ENCODE assay signal across 8 cellular contexts in genomic region chr2:218648473-218649100, GRCh38. TPM values are rescaled to one million over a fixed set of nuclear protein-coding genes. Genes with fewer than 3 reads are reported as not detected.
DNase-seq lines count a peak whose midpoint lies in the region; ATAC-seq and TF ChIP-seq lines count a peak whose summit lies in the region.

No MANE protein-coding gene starts in this region.

- no peak overlapping the region for H3K4me3 Mint-ChIP-seq in CD8-positive, alpha-beta memory T cell
- no peak overlapping the region for H3K4me3 Mint-ChIP-seq in GM23338
- no peak overlapping the region for H3K4me3 Mint-ChIP-seq in naive thymus-derived CD8-positive, alpha-beta T cell

- POLR2A ChIA-PET in CD8-positive, alpha-beta memory T cell (lab: Charles Lee), result interaction anchor here (0.6 kb wide), 1 partner anchor 1423 kb away, joined by 3 read pairs; no protein-coding TSS in a partner anchor
- POLR2A ChIA-PET in naive thymus-derived CD8-positive, alpha-beta T cell (lab: Charles Lee), result interaction anchor here (0.6 to 1.4 kb wide), 2 partner anchors 10 to 80 kb away, joined by 4 read pairs; partner anchors contain the start of genes BCS1L, USP37 and ZNF142

- TF ChIP-seq POLR2A in upper lobe of left lung (IDR thresholded peaks at IDR 0.05), result no peak

- no peak overlapping the region for H2AFZ ChIP-seq in GM23338

- H3K4me3 ChIP-seq in CD8-positive, alpha-beta memory T cell (ENCODE audit: low read length), result no peak overlapping the region
- H3K4me3 ChIP-seq in GM23338, result no peak overlapping the region
- H3K4me3 ChIP-seq in upper lobe of left lung, result no peak overlapping the region

- H4K20me1 ChIP-seq in GM23338 (replicated peaks; ENCODE audit: insufficient read depth), result peaks cover 20% of the 10 kb centered on the region

- no peak overlapping the region for H3K27ac ChIP-seq in CD8-positive, alpha-beta memory T cell (ENCODE audit: low read depth, low read length)
- no peak overlapping the region for H3K27ac ChIP-seq in GM23338 (ENCODE audit: low read depth)
- no peak overlapping the region for H3K27ac ChIP-seq in upper lobe of left lung

- TF ChIP-seq CTCF in GM23338 (conservative IDR thresholded peaks at IDR 0.05; ENCODE audit: low read depth in 2 of 2) (peak; percentile 86 to 92), upper lobe of left lung (IDR thresholded peaks at IDR 0.05) (peak; percentile 63 to 78 (median 70))

- H3K79me2 ChIP-seq in GM23338 (replicated peaks; ENCODE audit: insufficient read depth), result 0 out of 2 replicates have a peak, but pooled peaks cover 7% of the 10 kb centered on the region

- H3K9me3 Mint-ChIP-seq in CD8-positive, alpha-beta memory T cell, result no peaks in the 10 kb centered on the region
- no peaks in the 10 kb centered on the region for H3K9me3 Mint-ChIP-seq in GM23338
- no peaks in the 10 kb centered on the region for H3K9me3 Mint-ChIP-seq in naive thymus-derived CD8-positive, alpha-beta T cell

- no peaks in the 10 kb centered on the region for H3K4me1 ChIP-seq in CD8-positive, alpha-beta memory T cell (ENCODE audit: insufficient read depth, low read length)
- no peaks in the 10 kb centered on the region for H3K4me1 ChIP-seq in GM23338 (ENCODE audit: insufficient read depth)
- no peaks in the 10 kb centered on the region for H3K4me1 ChIP-seq in upper lobe of left lung

- CTCF ChIA-PET in CD8-positive, alpha-beta memory T cell (lab: Charles Lee), result interaction anchor here (0.6 to 5.8 kb wide), 6 partner anchors 10 to 347 kb away, joined by 3 to 40 read pairs (median 3); partner anchors contain the start of genes BCS1L and ZNF142

- H3K4me1 Mint-ChIP-seq in CD8-positive, alpha-beta memory T cell, result peaks cover 9 to 18% (median 13%) of the 10 kb centered on the region in 3 donors
- H3K4me1 Mint-ChIP-seq in GM23338, result no peaks in the 10 kb centered on the region
- peaks cover 3 to 20% (median 13%) of the 10 kb centered on the region in 4 donors for H3K4me1 Mint-ChIP-seq in naive thymus-derived CD8-positive, alpha-beta T cell

- no peaks in the 10 kb centered on the region for H3F3A ChIP-seq in GM23338 (replicated peaks; ENCODE audit: low read depth)

- H3K27me3 Mint-ChIP-seq in CD8-positive, alpha-beta memory T cell, result peaks cover 0 to 2% of the 10 kb centered on the region in 2 donors
- H3K27me3 Mint-ChIP-seq in GM23338 (ENCODE audit: insufficient read depth, low read depth, poor library complexity), result peaks cover 3% of the 10 kb centered on the region
- no peaks in the 10 kb centered on the region for H3K27me3 Mint-ChIP-seq in naive thymus-derived CD8-positive, alpha-beta T cell

- 78% methylated on average over 13 to 14 of the region's 14 CpGs for WGBS in upper lobe of left lung, 2 donors

- H3K4me2 ChIP-seq in GM23338, result no peak overlapping the region

- H3K9me3 ChIP-seq in CD8-positive, alpha-beta memory T cell (ENCODE audit: low read length), result no peaks in the 10 kb centered on the region
- no peaks in the 10 kb centered on the region for H3K9me3 ChIP-seq in upper lobe of left lung

- TF ChIP-seq EP300 in upper lobe of left lung (IDR thresholded peaks at IDR 0.05), result no peak

- peak in 4 of 5 donors; percentile 16 to 61 (median 32) for DNase-seq in CD8-positive, alpha-beta memory T cell
- DNase-seq in GM23338 (ENCODE audit: low spot score) (peak; percentile 76), NCI-H748 treated with DMSO at 0.1 percent for 48 hours (lab: John Stamatoyannopoulos, UW) (peak; percentile 42), upper lobe of left lung (peak; percentile 30 to 38)
- peak; percentile 57 for DNase-seq in activated CD8-positive, alpha-beta memory T cell treated with anti-CD3 and anti-CD28 coated beads, Interleukin-2, amount 50 U/mL, for 4 hours
- peak in 9 of 10 donors; percentile 21 to 77 (median 44) for DNase-seq in naive thymus-derived CD8-positive, alpha-beta T cell

- ATAC-seq in GM23338 (peak; percentile 93), esophagus mucosa (peak; percentile 59), upper lobe of left lung (ENCODE audit: low FRiP score in 2 of 2) (peak; percentile 72 to 79), HG02970 (IDR thresholded peaks at IDR 0.05; ENCODE audit: low FRiP score, unreplicated experiment) (no peak)
- peak; percentile 83 to 89 for ATAC-seq in naive thymus-derived CD8-positive, alpha-beta T cell

- no peaks in the 10 kb centered on the region for H3K27me3 ChIP-seq in CD8-positive, alpha-beta memory T cell (ENCODE audit: insufficient read depth, low read length, poor library complexity, severe bottlenecking)
- no peaks in the 10 kb centered on the region for H3K27me3 ChIP-seq in GM23338 (ENCODE audit: insufficient read depth)
- H3K27me3 ChIP-seq in upper lobe of left lung, result no peaks in the 10 kb centered on the region

- peaks cover 5 to 93% (median 20%) of the 10 kb centered on the region in 3 donors for H3K36me3 Mint-ChIP-seq in CD8-positive, alpha-beta memory T cell
- peaks cover 80% of the 10 kb centered on the region for H3K36me3 Mint-ChIP-seq in GM23338 (ENCODE audit: low read depth)
- H3K36me3 Mint-ChIP-seq in naive thymus-derived CD8-positive, alpha-beta T cell, result peaks cover 4 to 90% (median 19%) of the 10 kb centered on the region in 3 donors

- H3K9me2 ChIP-seq in GM23338 (ENCODE audit: insufficient read depth), result no peaks in the 10 kb centered on the region

- peaks cover 71% of the 10 kb centered on the region for H3K36me3 ChIP-seq in CD8-positive, alpha-beta memory T cell (ENCODE audit: insufficient read depth, low read length)
- H3K36me3 ChIP-seq in GM23338 (ENCODE audit: insufficient read depth) (peaks cover 56% of the 10 kb centered on the region), upper lobe of left lung (peaks cover 39 to 99% (median 75%) of the 10 kb centered on the region in 4 donors)

- H3K27ac Mint-ChIP-seq in CD8-positive, alpha-beta memory T cell, result peak overlapping the region in 3 of 8 donors; percentile 6 to 76 (median 53)
- no peak overlapping the region for H3K27ac Mint-ChIP-seq in GM23338
- H3K27ac Mint-ChIP-seq in naive thymus-derived CD8-positive, alpha-beta T cell, result peak overlapping the region in 4 of 10 donors; percentile 12 to 81 (median 62)

TF ChIP-seq in GM23338, 12 proteins besides CTCF, POLR2A, EP300 and RAD21 (continues in another document):
- no peak for TF ChIP-seq POLR2AphosphoS5 (IDR thresholded peaks at IDR 0.05; ENCODE audit: low read depth)
- TF ChIP-seq ZNF331 (CRISPR knock-in tag; IDR thresholded peaks at IDR 0.05; ENCODE audit: low read depth), result no peak
- no peak for TF ChIP-seq EZH2 (IDR thresholded peaks at IDR 0.05; ENCODE audit: low read depth, unreplicated experiment)
- no peak for TF ChIP-seq ETS1 (IDR thresholded peaks at IDR 0.05)
- TF ChIP-seq STAT1 (IDR thresholded peaks at IDR 0.05; ENCODE audit: unreplicated experiment), result no peak

RNA-seq across cellular contexts. Expression of gene ZNF142, which starts 10.8 kb away (rescaled TPM):
- 10 to 100 TPM; 60.4 to 64.0 TPM for total RNA-seq in CD8-positive, alpha-beta memory T cell
- 19.7 TPM for polyA plus RNA-seq in CD8-positive, alpha-beta memory T cell
- total RNA-seq in GM23338 (2014; rRNA removed; shearing (Covaris generic)), result 26.4 and 32.8 TPM in 2 replicates
- 14.6 and 14.9 TPM in 2 replicates for polyA plus RNA-seq in GM23338 (2016; fragmentation: Nextera tagmentation; extraction: Ambion mirVana)
- total RNA-seq in esophagus mucosa, result 13.8 TPM
- total RNA-seq in naive thymus-derived CD8-positive, alpha-beta T cell, result 10 to 100 TPM; 45.0 to 48.6 TPM
- 10 to 100 TPM in 1 of 3 donors, 1 to 10 TPM in 2; 2.3 to 14.7 (median 5.1) TPM for polyA plus RNA-seq in naive thymus-derived CD8-positive, alpha-beta T cell
- total RNA-seq in upper lobe of left lung, result 10 to 100 TPM; 17.1 to 58.7 (median 24.6) TPM

RNA-seq across cellular contexts. Expression of gene BCS1L, which starts 10.9 kb away (rescaled TPM):
- total RNA-seq in CD8-positive, alpha-beta memory T cell, result 10 to 100 TPM; 91.7 to 93.9 TPM
- 10.1 TPM for polyA plus RNA-seq in CD8-positive, alpha-beta memory T cell
- total RNA-seq in GM23338 (2014; rRNA removed; shearing (Covaris generic)), result 16.9 and 23.5 TPM in 2 replicates
- polyA plus RNA-seq in GM23338 (2016; fragmentation: Nextera tagmentation; extraction: Ambion mirVana), result 28.9 and 31.6 TPM in 2 replicates
- total RNA-seq in esophagus mucosa (43.9 TPM), upper lobe of left lung (100 to 1,000 TPM in 1 of 6 donors, 10 to 100 TPM in 5; 18.2 to 128 (median 32.2) TPM)
- total RNA-seq in naive thymus-derived CD8-positive, alpha-beta T cell, result 10 to 100 TPM; 50.7 to 57.2 TPM
- 10 to 100 TPM; 15.4 to 21.0 (median 15.8) TPM for polyA plus RNA-seq in naive thymus-derived CD8-positive, alpha-beta T cell

RNA-seq across cellular contexts. Expression of gene RNF25, which starts 23.2 kb away (rescaled TPM):
- total RNA-seq in CD8-positive, alpha-beta memory T cell, result 10 to 100 TPM; 29.0 to 36.8 TPM
- polyA plus RNA-seq in CD8-positive, alpha-beta memory T cell, result 14.4 TPM
- 18.3 and 22.1 TPM in 2 replicates for total RNA-seq in GM23338 (2014; rRNA removed; shearing (Covaris generic))
- 22.2 and 26.8 TPM in 2 replicates for polyA plus RNA-seq in GM23338 (2016; fragmentation: Nextera tagmentation; extraction: Ambion mirVana)
- total RNA-seq in esophagus mucosa, result 15.3 TPM
- total RNA-seq in naive thymus-derived CD8-positive, alpha-beta T cell, result 10 to 100 TPM; 35.8 to 39.6 TPM
- 10 to 100 TPM; 17.3 to 25.2 (median 20.5) TPM for polyA plus RNA-seq in naive thymus-derived CD8-positive, alpha-beta T cell
- 10 to 100 TPM in 5 of 6 donors, 1 to 10 TPM in 1; 7.3 to 25.7 (median 17.8) TPM for total RNA-seq in upper lobe of left lung

RNA-seq across cellular contexts. Expression of gene STK36, which starts 23.3 kb away (rescaled TPM):
- total RNA-seq in CD8-positive, alpha-beta memory T cell, result 10 to 100 TPM; 19.9 to 21.4 TPM
- 3.9 TPM for polyA plus RNA-seq in CD8-positive, alpha-beta memory T cell
- total RNA-seq in GM23338 (2014; rRNA removed; shearing (Covaris generic)), result 24.2 and 26.3 TPM in 2 replicates
- 17.2 and 21.2 TPM in 2 replicates for polyA plus RNA-seq in GM23338 (2016; fragmentation: Nextera tagmentation; extraction: Ambion mirVana)
- total RNA-seq in esophagus mucosa (12.0 TPM), upper lobe of left lung (100 to 1,000 TPM in 1 of 6 donors, 10 to 100 TPM in 5; 21.3 to 153 (median 36.8) TPM)
- 10 to 100 TPM; 22.4 to 22.5 TPM for total RNA-seq in naive thymus-derived CD8-positive, alpha-beta T cell
- 1 to 10 TPM; 3.1 to 4.3 (median 3.6) TPM for polyA plus RNA-seq in naive thymus-derived CD8-positive, alpha-beta T cell

RNA-seq across cellular contexts. Expression of gene PLCD4, which starts 40.9 kb away (rescaled TPM):
- under 1 TPM in 1 of 2 experiments, not detected in 1; 0.16 TPM for total RNA-seq in CD8-positive, alpha-beta memory T cell
- 0.49 TPM for polyA plus RNA-seq in CD8-positive, alpha-beta memory T cell
- 0.80 TPM in 1 of 2 replicates, not detected in the other for total RNA-seq in GM23338 (2014; rRNA removed; shearing (Covaris generic))
- polyA plus RNA-seq in GM23338 (2016; fragmentation: Nextera tagmentation; extraction: Ambion mirVana), result 1.3 and 1.7 TPM in 2 replicates
- total RNA-seq in esophagus mucosa (5.7 TPM), upper lobe of left lung (under 1 TPM in 4 of 6 donors, not detected in 2; 0.30 to 0.98 (median 0.37) TPM)
- 1 to 10 TPM in 1 of 2 experiments, under 1 TPM in 1; 0.58 to 1.3 TPM for total RNA-seq in naive thymus-derived CD8-positive, alpha-beta T cell
- under 1 TPM; 0.13 to 0.25 (median 0.15) TPM for polyA plus RNA-seq in naive thymus-derived CD8-positive, alpha-beta T cell
